Comparison of ENCODE assay signal across 20 cellular contexts in genomic region chr7:47332681-47333080, GRCh38.
DNase-seq lines count a peak whose midpoint lies in the region; ATAC-seq, FAIRE-seq and TF ChIP-seq lines count a peak whose summit lies in the region.
"Had no signal": no experiment of that assay in that cellular context is flagged by ENCODE, and none has a peak within 500 bp of the region (broad histone marks: within the 10 kb centered on the region; RNA-seq: fewer than 3 reads in every experiment).

No MANE protein-coding gene starts in this region.

- DNase-seq in SK-N-SH (peak; percentile 69), chondrocyte (ENCODE audit: low spot score) (no peak), thyroid gland (no peak), H54 (ENCODE audit: insufficient read length, low spot score) (no peak)
- no peak for DNase-seq in CD4-positive, alpha-beta T cell
- no peak for DNase-seq in activated T-helper 2 cell treated with anti-CD3 and anti-CD28 coated beads, Interferon-gamma antibody, Interleukin-2, Interleukin-4, amounts not matched to agents 10 μg/mL and 5 μg/mL and 100 μg/mL, durations not matched to agents 14 hours and 24 hours and 36 hours (ENCODE audit: low spot score)
- DNase-seq: Calu3; CD4-positive, CD25-positive, alpha-beta regulatory T cell; DMS79; HCEC 1CT; NCI-H1417 treated with DMSO at 0.1 percent for 48 hours; NCI-H1930; NCI-H446; NCI-H748 treated with DMSO at 0.1 percent for 48 hours; PC-3 had no signal

- TF ChIP-seq POLR2A in thyroid gland (IDR thresholded peaks at IDR 0.05), result no peak
- no peak for TF ChIP-seq POLR2A in H54 (IDR thresholded peaks at IDR 0.05; ENCODE audit: low read depth, low read length)

- peak overlapping the region; percentile 26 for H3K4me3 Mint-ChIP-seq in chondrocyte (ENCODE audit: unreplicated experiment)
- H3K4me3 Mint-ChIP-seq in nephron, result no peak overlapping the region
- H3K4me3 Mint-ChIP-seq in CD4-positive, alpha-beta T cell, result no peak overlapping the region
- no peak overlapping the region for H3K4me3 Mint-ChIP-seq in activated T-helper 2 cell treated with anti-CD3 and anti-CD28 coated beads, Interferon-gamma antibody, Interleukin-2, Interleukin-4, amounts not matched to agents 10 μg/mL and 5 μg/mL and 100 μg/mL, durations not matched to agents 14 hours and 24 hours and 36 hours (ENCODE audit: low read depth)
- H3K4me3 Mint-ChIP-seq: CD4-positive, CD25-positive, alpha-beta regulatory T cell had no signal

- no peaks in the 10 kb centered on the region for H3K27me3 Mint-ChIP-seq in chondrocyte (ENCODE audit: low read depth)
- no peaks in the 10 kb centered on the region for H3K27me3 Mint-ChIP-seq in nephron (ENCODE audit: low read depth)
- no peaks in the 10 kb centered on the region for H3K27me3 Mint-ChIP-seq in CD4-positive, alpha-beta T cell
- no peaks in the 10 kb centered on the region for H3K27me3 Mint-ChIP-seq in activated T-helper 2 cell treated with anti-CD3 and anti-CD28 coated beads, Interferon-gamma antibody, Interleukin-2, Interleukin-4, amounts not matched to agents 10 μg/mL and 5 μg/mL and 100 μg/mL, durations not matched to agents 14 hours and 24 hours and 36 hours (ENCODE audit: low read depth)
- H3K27me3 Mint-ChIP-seq: CD4-positive, CD25-positive, alpha-beta regulatory T cell had no signal

- H3K79me2 ChIP-seq in SK-N-SH (ENCODE audit: insufficient read depth), result no peaks in the 10 kb centered on the region

- H3K4me1 ChIP-seq in SK-N-SH (ENCODE audit: control insufficient read depth in 1 of 2, insufficient read depth in 2 of 2, low read depth in 1 of 2, low read length in 1 of 2) (peaks cover 10 to 30% of the 10 kb centered on the region in 2 experiments; a peak in 3 of 4 replicates), thyroid gland (peaks cover 62 to 78% of the 10 kb centered on the region in 2 donors)

- H3K4me3 ChIP-seq in SK-N-SH (ENCODE audit: low read depth in 2 of 2, low read length in 1 of 2) (no peak overlapping the region), thyroid gland (replicated peaks in 1 of 3) (no peak overlapping the region)
- H3K4me3 ChIP-seq: SJSA1 had no signal

- H3K27ac Mint-ChIP-seq in chondrocyte (ENCODE audit: unreplicated experiment), result peak overlapping the region; percentile 83
- H3K27ac Mint-ChIP-seq in nephron, result peak overlapping the region; percentile 46 to 98 (median 60)
- no peak overlapping the region for H3K27ac Mint-ChIP-seq in CD4-positive, alpha-beta T cell
- H3K27ac Mint-ChIP-seq in activated T-helper 2 cell treated with anti-CD3 and anti-CD28 coated beads, Interferon-gamma antibody, Interleukin-2, Interleukin-4, amounts not matched to agents 10 μg/mL and 5 μg/mL and 100 μg/mL, durations not matched to agents 14 hours and 24 hours and 36 hours, result no peak overlapping the region
- H3K27ac Mint-ChIP-seq: CD4-positive, CD25-positive, alpha-beta regulatory T cell had no signal

- CTCF ChIA-PET in SK-N-SH (lab: Yijun Ruan, JAX), result interaction anchor here (0.7 to 1.4 kb wide), 3 partner anchors 13 to 67 kb away, joined by 3 to 5 read pairs (median 3); no protein-coding TSS in a partner anchor
- CTCF ChIA-PET in CD4-positive, alpha-beta T cell (lab: Charles Lee), result no interaction called here

- H3K9me3 Mint-ChIP-seq in chondrocyte (ENCODE audit: low read depth) (peaks cover 3% of the 10 kb centered on the region), nephron (peaks cover under 1% of the 10 kb centered on the region)
- H3K9me3 Mint-ChIP-seq in CD4-positive, alpha-beta T cell, result no peaks in the 10 kb centered on the region
- no peaks in the 10 kb centered on the region for H3K9me3 Mint-ChIP-seq in activated T-helper 2 cell treated with anti-CD3 and anti-CD28 coated beads, Interferon-gamma antibody, Interleukin-2, Interleukin-4, amounts not matched to agents 10 μg/mL and 5 μg/mL and 100 μg/mL, durations not matched to agents 14 hours and 24 hours and 36 hours

- no peak for TF ChIP-seq EP300 in SK-N-SH (IDR thresholded peaks at IDR 0.05; ENCODE audit: borderline replicate concordance in 1 of 2, low read depth in 1 of 2, low read length in 1 of 2)

- H3K36me3 Mint-ChIP-seq in chondrocyte (ENCODE audit: low read depth), result peaks cover 31% of the 10 kb centered on the region
- H3K36me3 Mint-ChIP-seq in nephron (ENCODE audit: low read depth), result peaks cover 20% of the 10 kb centered on the region
- H3K36me3 Mint-ChIP-seq in CD4-positive, alpha-beta T cell (ENCODE audit: low read depth), result no peaks in the 10 kb centered on the region
- H3K36me3 Mint-ChIP-seq in activated T-helper 2 cell treated with anti-CD3 and anti-CD28 coated beads, Interferon-gamma antibody, Interleukin-2, Interleukin-4, amounts not matched to agents 10 μg/mL and 5 μg/mL and 100 μg/mL, durations not matched to agents 14 hours and 24 hours and 36 hours (ENCODE audit: low read depth), result no peaks in the 10 kb centered on the region
- H3K36me3 Mint-ChIP-seq: CD4-positive, CD25-positive, alpha-beta regulatory T cell had no signal

- no peak for TF ChIP-seq RAD21 in SK-N-SH (IDR thresholded peaks at IDR 0.05; ENCODE audit: low read length)

- H3K27me3 ChIP-seq in SK-N-SH (ENCODE audit: insufficient read depth), result no peaks in the 10 kb centered on the region
- no peaks in the 10 kb centered on the region for H3K27me3 ChIP-seq in thyroid gland
- no peaks in the 10 kb centered on the region for H3K27me3 ChIP-seq in CD4-positive, alpha-beta T cell (ENCODE audit: control insufficient read depth, insufficient read depth, low read length)
- H3K27me3 ChIP-seq: SJSA1 had no signal

- no peaks in the 10 kb centered on the region for H3F3A ChIP-seq in SK-N-SH (replicated peaks; ENCODE audit: insufficient read depth)

- 86% methylated on average over 5 of the region's 5 CpGs for WGBS in SK-N-SH (ENCODE audit: low lambda C conversion rate)
- 93% methylated on average over 5 of the region's 5 CpGs for WGBS in thyroid gland, 2 donors

- intact Hi-C loops in thyroid gland (cut with DNase I), result no loop called here
- intact Hi-C loops in CD4-positive, alpha-beta T cell (cut with DNase I, micrococcal nuclease), result no loop called here
- intact Hi-C loops in activated T-helper 2 cell treated with anti-CD3 and anti-CD28 coated beads, Interferon-gamma antibody, Interleukin-2, Interleukin-4, amounts not matched to agents 10 μg/mL and 5 μg/mL and 100 μg/mL, durations not matched to agents 14 hours and 24 hours and 36 hours (cut with micrococcal nuclease), result loop anchor here (10.0 kb wide), 1 partner anchor 68 kb away; no protein-coding TSS in a partner anchor

- no peak overlapping the region for H3K4me2 ChIP-seq in SK-N-SH

- no peak for FAIRE-seq in H54 (lab: Jason Lieb, UNC)
- FAIRE-seq: HTR-8/SVneo had no signal

- H4K20me1 ChIP-seq in SK-N-SH (ENCODE audit: insufficient read depth), result no peaks in the 10 kb centered on the region

- TF ChIP-seq CTCF in SK-N-SH (IDR thresholded peaks at IDR 0.05) (no peak), chondrocyte (IDR thresholded peaks at IDR 0.05) (no peak), nephron (IDR thresholded peaks at IDR 0.05; ENCODE audit: unreplicated experiment in 3 of 3) (no peak), thyroid gland (IDR thresholded peaks at IDR 0.05) (no peak)
- TF ChIP-seq CTCF in CD4-positive, alpha-beta T cell (IDR thresholded peaks at IDR 0.05), result no peak

- H3K9me3 ChIP-seq in SK-N-SH (no peaks in the 10 kb centered on the region), thyroid gland (no peaks in the 10 kb centered on the region)
- H3K9me3 ChIP-seq in CD4-positive, alpha-beta T cell (ENCODE audit: control insufficient read depth, low read length), result no peaks in the 10 kb centered on the region
- H3K9me3 ChIP-seq: SJSA1 had no signal

- peaks cover 92% of the 10 kb centered on the region for H3K4me1 Mint-ChIP-seq in chondrocyte (ENCODE audit: low read depth)
- peaks cover 66% of the 10 kb centered on the region for H3K4me1 Mint-ChIP-seq in nephron
- H3K4me1 Mint-ChIP-seq in CD4-positive, alpha-beta T cell (ENCODE audit: low read depth), result no peaks in the 10 kb centered on the region
- H3K4me1 Mint-ChIP-seq in activated T-helper 2 cell treated with anti-CD3 and anti-CD28 coated beads, Interferon-gamma antibody, Interleukin-2, Interleukin-4, amounts not matched to agents 10 μg/mL and 5 μg/mL and 100 μg/mL, durations not matched to agents 14 hours and 24 hours and 36 hours (ENCODE audit: low read depth), result peaks cover 2% of the 10 kb centered on the region
- H3K4me1 Mint-ChIP-seq: CD4-positive, CD25-positive, alpha-beta regulatory T cell had no signal

- no peak overlapping the region for H3K27ac ChIP-seq in SK-N-SH (ENCODE audit: low read depth in 2 of 2, low read length in 1 of 2)
- H3K27ac ChIP-seq in thyroid gland, result peak overlapping the region; percentile 89 to 95 (median 94)
- no peak overlapping the region for H3K27ac ChIP-seq in CD4-positive, alpha-beta T cell (ENCODE audit: low read depth, low read length)
- H3K27ac ChIP-seq: HL-60, SJSA1 had no signal

- ATAC-seq in HG02938 (IDR thresholded peaks at IDR 0.05; ENCODE audit: unreplicated experiment), result no peak
- no peak for ATAC-seq in CD4-positive, alpha-beta T cell (ENCODE audit: poor library complexity)
- ATAC-seq: PC-3 had no signal

- no peak overlapping the region for H2AFZ ChIP-seq in SK-N-SH (ENCODE audit: low read depth)

- peaks cover 11 to 66% of the 10 kb centered on the region in 2 experiments for H3K36me3 ChIP-seq in SK-N-SH (replicated peaks in 1 of 2; ENCODE audit: control insufficient read depth in 1 of 2, insufficient read depth in 2 of 2, low read length in 1 of 2)
- H3K36me3 ChIP-seq in thyroid gland, result no peaks in the 10 kb centered on the region

- POLR2A ChIA-PET in SK-N-SH (lab: Yijun Ruan, JAX), result no interaction called here
- POLR2A ChIA-PET in CD4-positive, alpha-beta T cell (lab: Charles Lee), result no interaction called here

- H3K9ac ChIP-seq in SK-N-SH, result no peak overlapping the region

- H3K9me2 ChIP-seq in SK-N-SH, result no peaks in the 10 kb centered on the region

TF ChIP-seq in SK-N-SH, 30 proteins besides CTCF, POLR2A, EP300 and RAD21:
- TF ChIP-seq RCOR1 (IDR thresholded peaks at IDR 0.05; ENCODE audit: low read length) (peak; percentile 71; the same call in 1 of the 2 replicates), NRF1 (IDR thresholded peaks at IDR 0.05; ENCODE audit: low read depth, low read length) (no peak)

Comparison
In these comparisons a context has a peak if more than half of its experiments do, and no peak if none do; other contexts are left out.
1. H3K27ac ChIP-seq: peak in thyroid gland (3 of 3); none in SK-N-SH (0 of 2) and CD4-positive, alpha-beta T cell (single experiment).
2. H3K27ac Mint-ChIP-seq: peak in chondrocyte (single experiment) and nephron (3 of 3); none in CD4-positive, alpha-beta T cell (single experiment) and activated T-helper 2 cell treated with anti-CD3 and anti-CD28 coated beads, Interferon-gamma antibody, Interleukin-2, Interleukin-4, amounts not matched to agents 10 μg/mL and 5 μg/mL and 100 μg/mL, durations not matched to agents 14 hours and 24 hours and 36 hours (single experiment).